In the genomic region with DNA sequence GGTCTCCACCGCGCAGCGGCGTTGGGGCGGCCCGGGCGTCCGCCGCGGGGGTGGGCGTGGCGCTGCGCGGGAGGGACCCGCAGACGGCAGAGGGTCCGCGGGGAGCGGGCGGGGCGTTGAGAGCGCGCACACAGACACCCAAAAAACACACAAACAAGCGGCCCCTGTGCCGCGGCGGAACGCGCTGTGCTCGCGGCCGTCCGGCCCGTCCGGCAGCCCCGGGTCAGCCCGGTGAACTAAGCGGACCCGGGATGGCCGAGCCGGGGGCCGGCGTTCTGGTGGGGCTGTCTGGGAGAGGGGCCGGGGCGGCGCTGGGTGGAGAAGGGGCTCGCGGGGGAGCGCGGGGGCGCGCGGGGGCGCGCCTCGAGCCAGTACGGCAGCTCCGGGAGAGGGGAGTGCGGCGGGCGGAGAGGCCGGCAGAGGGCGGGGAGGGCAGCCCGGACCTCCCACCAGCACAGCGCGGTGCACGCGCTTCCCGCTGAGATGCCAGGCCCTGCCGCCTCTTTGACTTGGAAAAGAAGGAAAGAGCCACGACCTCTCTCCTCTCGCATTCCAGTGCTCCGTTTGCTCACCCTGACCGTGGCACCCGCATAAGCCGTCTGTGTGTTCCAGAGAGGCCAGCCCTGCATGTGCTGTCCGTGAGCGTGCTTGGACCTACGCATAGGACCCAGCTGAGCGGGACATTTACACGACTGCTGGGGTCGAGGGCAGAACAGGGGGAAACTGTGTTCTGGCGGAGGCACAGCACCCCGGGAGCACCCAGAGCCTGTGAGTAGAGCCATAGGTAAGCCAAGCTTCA, we compare ENCODE assay signal across 8 cellular contexts. TPM values are rescaled to one million over a fixed set of nuclear protein-coding genes. Genes with fewer than 3 reads are reported as not detected.
DNase-seq lines count a peak whose midpoint lies in the region; ATAC-seq and TF ChIP-seq lines count a peak whose summit lies in the region.

No MANE protein-coding gene starts in this region.

- no peaks in the 10 kb centered on the region for H3K36me3 Mint-ChIP-seq in endodermal cell (ENCODE audit: low read depth)

- H3K4me3 ChIP-seq in endodermal cell (ENCODE audit: low read length): peak overlapping the region; percentile 80
- H3K4me3 ChIP-seq in mucosa of rectum (ENCODE audit: low read length in 2 of 2): peak overlapping the region; percentile 33 to 52
- peak overlapping the region; percentile 26 to 43 for H3K4me3 ChIP-seq in uterus
- no peak overlapping the region for H3K4me3 ChIP-seq in OCI-LY7 (ENCODE audit: low read depth, low read length, poor library complexity, severe bottlenecking)

- TF ChIP-seq POLR2A in uterus (IDR thresholded peaks at IDR 0.05): no peak

- TF ChIP-seq CTCF in endodermal cell (conservative IDR thresholded peaks at IDR 0.05): peak; percentile 78
- peak in 1 of 4 experiments; percentile 12 for TF ChIP-seq CTCF in uterus (IDR thresholded peaks at IDR 0.05)
- TF ChIP-seq CTCF in OCI-LY7 (conservative IDR thresholded peaks at IDR 0.05; ENCODE audit: low read length): no peak

- POLR2A ChIA-PET in OCI-LY7 (lab: Charles Lee): no interaction called here

- H4K20me1 ChIP-seq in OCI-LY7 (ENCODE audit: insufficient read depth, low read length): no peaks in the 10 kb centered on the region

- peak overlapping the region; percentile 45 for H3K4me3 Mint-ChIP-seq in endodermal cell

- H3K27ac ChIP-seq in endodermal cell (ENCODE audit: low read depth, low read length) (no peak overlapping the region), mucosa of rectum (ENCODE audit: low read depth in 2 of 2, low read length in 2 of 2) (no peak overlapping the region), uterus (peak overlapping the region in 1 of 2 donors; percentile 0), OCI-LY7 (ENCODE audit: low read depth, low read length, poor library complexity, severe bottlenecking) (no peak overlapping the region)

- no peak overlapping the region for H3K4me2 ChIP-seq in OCI-LY7 (ENCODE audit: low read length)

- peaks cover 10% of the 10 kb centered on the region for H3K4me1 ChIP-seq in endodermal cell (ENCODE audit: control insufficient read depth, insufficient read depth, low read length)
- H3K4me1 ChIP-seq in mucosa of rectum (ENCODE audit: control insufficient read depth in 2 of 2, insufficient read depth in 2 of 2, low read length in 2 of 2): no peaks in the 10 kb centered on the region
- H3K4me1 ChIP-seq in uterus: peaks cover 0 to 8% of the 10 kb centered on the region in 2 donors
- no peaks in the 10 kb centered on the region for H3K4me1 ChIP-seq in OCI-LY7 (ENCODE audit: insufficient read depth, low read length, poor library complexity, severe bottlenecking)

- H3K9me3 ChIP-seq in endodermal cell (ENCODE audit: control insufficient read depth, low read length): no peaks in the 10 kb centered on the region
- H3K9me3 ChIP-seq in mucosa of rectum (ENCODE audit: control insufficient read depth in 2 of 2, low read length in 2 of 2): no peaks in the 10 kb centered on the region
- no peaks in the 10 kb centered on the region for H3K9me3 ChIP-seq in uterus
- H3K9me3 ChIP-seq in OCI-LY7 (ENCODE audit: low read length): no peaks in the 10 kb centered on the region

- no peaks in the 10 kb centered on the region for H3K9me3 Mint-ChIP-seq in endodermal cell

- H2AFZ ChIP-seq in OCI-LY7 (ENCODE audit: low read length): no peak overlapping the region

- H3K36me3 ChIP-seq in endodermal cell (ENCODE audit: control insufficient read depth, insufficient read depth, low read length): no peaks in the 10 kb centered on the region
- no peaks in the 10 kb centered on the region for H3K36me3 ChIP-seq in mucosa of rectum (ENCODE audit: control insufficient read depth in 2 of 2, insufficient read depth in 2 of 2, low read length in 2 of 2)
- no peaks in the 10 kb centered on the region for H3K36me3 ChIP-seq in uterus
- no peaks in the 10 kb centered on the region for H3K36me3 ChIP-seq in OCI-LY7 (ENCODE audit: insufficient read depth, low read length)

- peaks cover 72% of the 10 kb centered on the region for H3K27me3 ChIP-seq in endodermal cell (ENCODE audit: control insufficient read depth, insufficient read depth, low read length, poor library complexity, severe bottlenecking)
- H3K27me3 ChIP-seq in mucosa of rectum (ENCODE audit: control insufficient read depth in 2 of 2, insufficient read depth in 2 of 2, low read length in 2 of 2): peaks cover 21 to 39% of the 10 kb centered on the region in 2 donors
- H3K27me3 ChIP-seq in uterus: no peaks in the 10 kb centered on the region

- H3K79me2 ChIP-seq in OCI-LY7 (ENCODE audit: insufficient read depth, low read depth, low read length): no peaks in the 10 kb centered on the region

- peaks cover 89% of the 10 kb centered on the region for H3K27me3 Mint-ChIP-seq in endodermal cell (ENCODE audit: insufficient read depth)

- no peaks in the 10 kb centered on the region for H3K9me2 ChIP-seq in OCI-LY7 (ENCODE audit: insufficient read depth, low read length)

- H3K9ac ChIP-seq in endodermal cell (ENCODE audit: extremely low read depth, low read length, poor library complexity, severe bottlenecking): no peak overlapping the region
- no peak overlapping the region for H3K9ac ChIP-seq in mucosa of rectum (ENCODE audit: low read depth in 1 of 2, low read length in 2 of 2)

- WGBS in endodermal cell (ENCODE audit: insufficient coverage in 1 of 2, insufficient read length in 1 of 2), 2 experiments: 2 to 7% methylated on average over 11 to 84 of the region's 84 CpGs

- peak; percentile 35 for DNase-seq in NCI-H82 (lab: John Stamatoyannopoulos, UW)
- DNase-seq in NCI-H82 treated with DMSO at 0.1 percent for 48 hours (lab: John Stamatoyannopoulos, UW; ENCODE audit: unreplicated experiment): no peak
- DNase-seq in endodermal cell: peak; percentile 89
- peak in 1 of 2 donors; percentile 31 for DNase-seq in uterus
- DNase-seq in activated CD4-positive, alpha-beta T cell treated with anti-CD3 and anti-CD28 coated beads for 4 hours: no peak
- DNase-seq in OCI-LY7 (ENCODE audit: low spot score): no peak

- BruUV-seq in OCI-LY7 (replicated peaks; lab: Mats Ljungman, UMichigan): no TSS peak

- H3K27ac Mint-ChIP-seq in endodermal cell: no peak overlapping the region

- peaks cover 16% of the 10 kb centered on the region for H3K4me1 Mint-ChIP-seq in endodermal cell

- CTCF ChIA-PET in OCI-LY7 (lab: Charles Lee; ENCODE audit: unreplicated experiment): no interaction called here

- intact Hi-C loops in uterus (cut with DNase I; ENCODE audit: low total_unique reads): no loop called here
- intact Hi-C loops in OCI-LY7 (cut with micrococcal nuclease; ENCODE audit: unreplicated experiment): no loop called here

- no peak for ATAC-seq in HG03342 (IDR thresholded peaks at IDR 0.05; ENCODE audit: unreplicated experiment)

RNA-seq across cellular contexts. Expression of gene SLC6A12, which starts 10.3 kb away (rescaled TPM):
- total RNA-seq in endodermal cell (1 to 10 TPM in 1 of 2 donors, under 1 TPM in 1; 0.58 to 1.3 TPM), uterus (1 to 10 TPM in 1 of 4 donors, under 1 TPM in 1, not detected in 2; 0.28 to 2.4 TPM), OCI-LY7 (2022) (not detected in 2 replicates)
- 0.43 TPM for polyA plus RNA-seq in endodermal cell (2013, experiment 1 of 2)
- polyA plus RNA-seq in endodermal cell (2013, experiment 2 of 2): not detected
- total RNA-seq in OCI-LY7 (2014; rRNA removed; shearing (Covaris generic)): not detected in 2 replicates

RNA-seq across cellular contexts. Expression of gene SLC6A13, which starts 59.0 kb away (rescaled TPM):
- total RNA-seq in endodermal cell: 1 to 10 TPM; 1.1 to 2.4 TPM
- not detected for polyA plus RNA-seq in endodermal cell (2013, experiment 1 of 2)
- polyA plus RNA-seq in endodermal cell (2013, experiment 2 of 2): not detected
- 1 to 10 TPM in 1 of 4 donors, under 1 TPM in 1, not detected in 2; 0.46 to 1.2 TPM for total RNA-seq in uterus
- 0.09 TPM in 1 of 2 replicates, not detected in the other for total RNA-seq in OCI-LY7 (2014; rRNA removed; shearing (Covaris generic))
- not detected in 2 replicates for total RNA-seq in OCI-LY7 (2022)

Comparison
In these comparisons a context has a peak if more than half of its experiments do, and no peak if none do; other contexts are left out.
1. DNase-seq: peak in NCI-H82 (single experiment) and endodermal cell (single experiment); none in NCI-H82 treated with DMSO at 0.1 percent for 48 hours (single experiment), activated CD4-positive, alpha-beta T cell treated with anti-CD3 and anti-CD28 coated beads for 4 hours (0 of 2) and OCI-LY7 (single experiment).